In the genomic region with DNA sequence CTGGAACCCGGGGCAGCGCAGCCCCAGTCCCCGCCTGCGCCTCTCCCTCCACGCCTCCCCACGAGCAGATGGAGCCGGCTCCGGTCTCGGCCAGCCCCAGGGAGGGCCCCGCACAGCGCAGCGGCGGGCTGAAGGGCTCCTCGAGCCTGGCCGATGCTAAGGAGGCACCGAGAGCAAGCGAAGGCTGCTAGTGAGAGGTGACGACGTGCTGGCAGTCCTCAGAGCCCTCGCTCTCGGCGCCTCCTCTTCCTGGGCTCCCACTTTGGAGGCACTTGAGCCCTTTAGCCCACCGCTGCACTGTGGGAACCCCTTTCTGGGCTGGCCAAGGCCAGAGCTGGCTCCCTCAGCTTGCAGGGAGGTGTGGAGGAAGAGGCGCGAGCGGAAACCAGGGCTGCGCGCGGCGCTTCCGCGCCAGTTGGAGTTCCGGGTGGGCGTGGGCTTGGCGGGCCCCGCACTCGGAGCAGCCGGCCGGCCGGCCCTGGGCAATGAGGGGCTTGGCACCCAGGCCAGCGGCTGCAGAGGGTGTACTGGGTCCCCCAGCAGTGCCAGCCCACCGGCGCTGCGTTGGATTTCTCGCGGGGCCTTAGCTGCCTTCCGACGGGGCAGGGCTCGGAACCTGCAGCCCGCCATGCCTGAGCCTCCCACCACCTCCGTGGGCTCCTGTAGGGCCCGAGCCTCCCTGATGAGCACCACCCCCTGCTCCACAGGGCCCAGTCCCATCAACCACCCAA, we compare ENCODE assay signal across 7 cellular contexts. TPM values are rescaled to one million over a fixed set of nuclear protein-coding genes. Genes with fewer than 3 reads are reported as not detected.
DNase-seq lines count a peak whose midpoint lies in the region; ATAC-seq lines count a peak whose summit lies in the region.

No MANE protein-coding gene starts in this region.

- no peaks in the 10 kb centered on the region for H3K9me3 ChIP-seq in right cardiac atrium (ENCODE audit: control insufficient read depth, low read length)

- H3K27ac Mint-ChIP-seq in activated naive CD4-positive, alpha-beta T cell treated with anti-CD3 and anti-CD28 coated beads, Interleukin-2, amount 50 U/mL, for 72 hours, result peak overlapping the region; percentile 44 to 88

- H3K27me3 ChIP-seq in right cardiac atrium (ENCODE audit: control insufficient read depth, insufficient read depth), result no peaks in the 10 kb centered on the region

- ATAC-seq in GM21526 (IDR thresholded peaks at IDR 0.05; ENCODE audit: low FRiP score, unreplicated experiment), result peak; percentile 27
- peak; percentile 13 to 25 for ATAC-seq in activated naive CD4-positive, alpha-beta T cell treated with anti-CD3 and anti-CD28 coated beads, Interleukin-2, amount 50 U/mL, for 72 hours
- peak; percentile 7 to 17 for ATAC-seq in right cardiac atrium
- no peak for ATAC-seq in GM21390 (IDR thresholded peaks at IDR 0.05; ENCODE audit: unreplicated experiment)

- intact Hi-C loops in right cardiac atrium (cut with DNase I), result no loop called here

- H3K4me1 ChIP-seq in right cardiac atrium (ENCODE audit: control insufficient read depth, insufficient read depth, low read length), result peaks cover 3% of the 10 kb centered on the region

- H3K36me3 Mint-ChIP-seq in activated naive CD4-positive, alpha-beta T cell treated with anti-CD3 and anti-CD28 coated beads, Interleukin-2, amount 50 U/mL, for 72 hours, result peaks cover 21 to 36% of the 10 kb centered on the region in 2 donors

- peak overlapping the region; percentile 30 for H3K4me3 ChIP-seq in right cardiac atrium (ENCODE audit: low read length)

- 28% methylated on average over 52 of the region's 52 CpGs for WGBS in right cardiac atrium

- peak overlapping the region; percentile 79 for H3K27ac ChIP-seq in right cardiac atrium (ENCODE audit: low read length)

- DNase-seq in RKO (ENCODE audit: low spot score) (peak; percentile 45), right cardiac atrium (peak; percentile 69 to 89 (median 85)), HT-29 (ENCODE audit: low spot score) (no peak)
- DNase-seq in activated naive CD4-positive, alpha-beta T cell treated with anti-CD3 and anti-CD28 coated beads, Interleukin-2, amount 50 U/mL, for 72 hours (ENCODE audit: low spot score in 2 of 2), result peak; percentile 54 to 71
- DNase-seq in stimulated activated CD4-positive, alpha-beta T cell treated with anti-CD3 and anti-CD28 coated beads, Interleukin-2, amount 100 ng/mL, for 48 hours, result peak; percentile 47 to 56

- peaks cover 0 to 9% of the 10 kb centered on the region in 2 donors for H3K9me3 Mint-ChIP-seq in activated naive CD4-positive, alpha-beta T cell treated with anti-CD3 and anti-CD28 coated beads, Interleukin-2, amount 50 U/mL, for 72 hours

RNA-seq across cellular contexts. Expression of a gene that starts 2.5 kb away (rescaled TPM):
- 10 to 100 TPM; 67.2 to 91.1 TPM for total RNA-seq in activated naive CD4-positive, alpha-beta T cell treated with anti-CD3 and anti-CD28 coated beads, Interleukin-2, amount 50 U/mL, for 72 hours
- 100 to 1,000 TPM; 102 to 119 (median 109) TPM for total RNA-seq in right cardiac atrium
- polyA plus RNA-seq in right cardiac atrium, result 174 TPM
- total RNA-seq in HT-29 (2014; rRNA removed; shearing (Covaris generic)), result 63.5 and 72.4 TPM in 2 replicates

RNA-seq across cellular contexts. Expression of a gene that starts 25.6 kb away (rescaled TPM):
- total RNA-seq in activated naive CD4-positive, alpha-beta T cell treated with anti-CD3 and anti-CD28 coated beads, Interleukin-2, amount 50 U/mL, for 72 hours, result 10 to 100 TPM; 20.3 TPM
- 10 to 100 TPM in 2 of 4 donors, 1 to 10 TPM in 2; 7.7 to 12.1 (median 10.0) TPM for total RNA-seq in right cardiac atrium
- polyA plus RNA-seq in right cardiac atrium, result 9.2 TPM
- 12.2 and 16.7 TPM in 2 replicates for total RNA-seq in HT-29 (2014; rRNA removed; shearing (Covaris generic))

RNA-seq across cellular contexts. Expression of a gene that starts 26.0 kb away (rescaled TPM):
- 1 to 10 TPM in 1 of 2 donors, not detected in 1; 1.0 TPM for total RNA-seq in activated naive CD4-positive, alpha-beta T cell treated with anti-CD3 and anti-CD28 coated beads, Interleukin-2, amount 50 U/mL, for 72 hours
- under 1 TPM in 2 of 4 donors, not detected in 2; 0.63 to 0.71 TPM for total RNA-seq in right cardiac atrium
- polyA plus RNA-seq in right cardiac atrium, result 0.29 TPM
- not detected in 2 replicates for total RNA-seq in HT-29 (2014; rRNA removed; shearing (Covaris generic))

RNA-seq across cellular contexts. Expression of a gene that starts 27.2 kb away (rescaled TPM):
- 100 to 1,000 TPM in 1 of 2 donors, 10 to 100 TPM in 1; 86.7 to 104 TPM for total RNA-seq in activated naive CD4-positive, alpha-beta T cell treated with anti-CD3 and anti-CD28 coated beads, Interleukin-2, amount 50 U/mL, for 72 hours
- 100 to 1,000 TPM in 2 of 4 donors, 10 to 100 TPM in 2; 92.6 to 113 (median 105) TPM for total RNA-seq in right cardiac atrium
- 141 TPM for polyA plus RNA-seq in right cardiac atrium
- total RNA-seq in HT-29 (2014; rRNA removed; shearing (Covaris generic)), result 95.8 and 97.9 TPM in 2 replicates
